8 cellular contexts compared by ENCODE assay signal in genomic region chr14:86038401-86038985, GRCh38.
A peak's percentile ranks its signal among the peaks of the same experiment; 100 is the strongest.
DNase-seq lines count a peak whose midpoint lies in the region; ATAC-seq and TF ChIP-seq lines count a peak whose summit lies in the region.

No MANE protein-coding gene starts in this region.

- H3K36me3 ChIP-seq in DND-41 (ENCODE audit: insufficient read depth, low read length) = no peaks in the 10 kb centered on the region
- H3K36me3 ChIP-seq in body of pancreas (replicated peaks in 1 of 2; ENCODE audit: insufficient read depth in 1 of 2, low read depth in 2 of 2) = no peaks in the 10 kb centered on the region
- no peaks in the 10 kb centered on the region for H3K36me3 ChIP-seq in left lung
- no peaks in the 10 kb centered on the region for H3K36me3 ChIP-seq in stomach

- H3K27ac ChIP-seq in DND-41 (ENCODE audit: low read length) = no peak overlapping the region
- H3K27ac ChIP-seq in body of pancreas = no peak overlapping the region
- H3K27ac ChIP-seq in left lung = no peak overlapping the region
- no peak overlapping the region for H3K27ac ChIP-seq in stomach

- intact Hi-C loops in body of pancreas (cut with DNase I) (no loop called here), left lung (cut with DNase I) (no loop called here), stomach (cut with DNase I; ENCODE audit: low total_unique reads) (no loop called here)

- TF ChIP-seq POLR2A in body of pancreas (IDR thresholded peaks at IDR 0.05) = no peak
- TF ChIP-seq POLR2A in stomach (IDR thresholded peaks at IDR 0.05) = no peak

- no peaks in the 10 kb centered on the region for H4K20me1 ChIP-seq in DND-41 (ENCODE audit: insufficient read depth, low read length)

- H3K4me1 ChIP-seq in DND-41 (ENCODE audit: insufficient read depth, low read length) = no peaks in the 10 kb centered on the region
- no peaks in the 10 kb centered on the region for H3K4me1 ChIP-seq in body of pancreas
- no peaks in the 10 kb centered on the region for H3K4me1 ChIP-seq in left lung
- no peaks in the 10 kb centered on the region for H3K4me1 ChIP-seq in stomach

- DNase-seq in DND-41 (peak; percentile 62), HPDE6-E6E7 (ENCODE audit: extremely low spot score) (peak; percentile 44), SK-MEL-5 (ENCODE audit: low read depth, low spot score) (peak; percentile 67), body of pancreas (peak; percentile 53 to 62 (median 60)), left lung (peak in 1 of 2 donors; percentile 25), stomach (peak; percentile 48)
- no peak for DNase-seq in effector CD8-positive, alpha-beta T cell (lab: John Stamatoyannopoulos, UW)

- ATAC-seq in DND-41 (ENCODE audit: insufficient read depth, low read depth) (peak; percentile 98), GM21367 (IDR thresholded peaks at IDR 0.05; ENCODE audit: unreplicated experiment) (peak; percentile 96), body of pancreas (peak; percentile 82), left lung (peak; percentile 93)

- TF ChIP-seq CTCF in DND-41 (IDR thresholded peaks at IDR 0.05; ENCODE audit: borderline replicate concordance, extremely low read depth, low read length, poor library complexity, severe bottlenecking) (peak; percentile 78), body of pancreas (IDR thresholded peaks at IDR 0.05) (peak; percentile 41 to 74 (median 55)), left lung (IDR thresholded peaks at IDR 0.05) (peak; percentile 62 to 66), stomach (IDR thresholded peaks at IDR 0.05) (peak in 3 of 7 experiments; percentile 44 to 64 (median 44))

- no peak overlapping the region for H2AFZ ChIP-seq in DND-41 (ENCODE audit: low read depth, low read length)

- H3K79me2 ChIP-seq in DND-41 (ENCODE audit: insufficient read depth, low read length) = no peaks in the 10 kb centered on the region

- no peaks in the 10 kb centered on the region for H3K9me3 ChIP-seq in DND-41 (ENCODE audit: insufficient read depth, low read length, severe bottlenecking)
- H3K9me3 ChIP-seq in body of pancreas = no peaks in the 10 kb centered on the region
- H3K9me3 ChIP-seq in left lung = peaks cover 0 to 5% of the 10 kb centered on the region in 2 donors
- H3K9me3 ChIP-seq in stomach = peaks cover 0 to 5% (median 0%) of the 10 kb centered on the region in 4 donors

- H3K4me3 ChIP-seq in DND-41 (ENCODE audit: low read depth in 1 of 2, low read length in 2 of 2) (no peak overlapping the region), body of pancreas (no peak overlapping the region), left lung (no peak overlapping the region), stomach (no peak overlapping the region)

- H3K4me2 ChIP-seq in DND-41 (ENCODE audit: insufficient read depth, low read length) = no peak overlapping the region

- TF ChIP-seq EP300 in stomach (IDR thresholded peaks at IDR 0.05) = no peak

- H3K27me3 ChIP-seq in DND-41 (ENCODE audit: insufficient read depth, low read length, poor library complexity) (no peaks in the 10 kb centered on the region), body of pancreas (no peaks in the 10 kb centered on the region), left lung (no peaks in the 10 kb centered on the region), stomach (no peaks in the 10 kb centered on the region)

- no peak overlapping the region for H3K9ac ChIP-seq in DND-41 (ENCODE audit: low read depth, low read length)

- 58 to 59% methylated on average over 4 of the region's 4 CpGs for WGBS in body of pancreas, 2 donors
- WGBS in stomach, 5 donors = 54 to 70% (median 63%) methylated on average over 4 of the region's 4 CpGs

- in situ Hi-C loops in SK-MEL-5 (cut with HindIII; ENCODE audit: low pct_unique_long_range_greater_than_20kb, low sequenced_read_pairs) = no loop called here
